In genomic region chr6:151440930-151441329, GRCh38 we compare ENCODE assay signal across 8 cellular contexts. TPM values are rescaled to one million over a fixed set of nuclear protein-coding genes. Genes with fewer than 3 reads are reported as not detected.
DNase-seq lines count a peak whose midpoint lies in the region; ATAC-seq and TF ChIP-seq lines count a peak whose summit lies in the region.

No MANE protein-coding gene starts in this region.

- H3F3A ChIP-seq in SK-N-SH (replicated peaks; ENCODE audit: insufficient read depth), result peaks cover 15% of the 10 kb centered on the region

- peak; percentile 52 for TF ChIP-seq RAD21 in SK-N-SH (IDR thresholded peaks at IDR 0.05; ENCODE audit: low read length)

- H3K9ac ChIP-seq in SK-N-SH, result no peak overlapping the region; the same call in 1 of the 2 replicates

- no peak for ATAC-seq in SK-N-SH treated with all-trans-retinoic acid at 6 μM for 48 hours
- peak; percentile 41 for ATAC-seq in HG03108 (IDR thresholded peaks at IDR 0.05; ENCODE audit: unreplicated experiment)

- CTCF ChIA-PET in SK-N-SH (lab: Yijun Ruan, JAX), result interaction anchor here (0.7 to 1.8 kb wide), 8 partner anchors 10 to 45 kb away, joined by 3 to 5 read pairs (median 4); partner anchors contain the start of gene RMND1

- TF ChIP-seq POLR2A in spleen (IDR thresholded peaks at IDR 0.05), result no peak
- no peak for TF ChIP-seq POLR2A in transverse colon (IDR thresholded peaks at IDR 0.05)

- no peaks in the 10 kb centered on the region for H3K27me3 ChIP-seq in SK-N-SH (ENCODE audit: insufficient read depth)
- H3K27me3 ChIP-seq in spleen (replicated peaks in 1 of 7), result no peaks in the 10 kb centered on the region
- no peaks in the 10 kb centered on the region for H3K27me3 ChIP-seq in transverse colon

- peak; percentile 58 for TF ChIP-seq CTCF in SK-N-SH (IDR thresholded peaks at IDR 0.05)
- peak in 7 of 11 experiments; percentile 19 to 45 (median 35) for TF ChIP-seq CTCF in spleen (IDR thresholded peaks at IDR 0.05 in 8 of 11, conservative IDR thresholded peaks at IDR 0.05 in 3 of 11)
- peak in 2 of 5 experiments; percentile 13 to 20 for TF ChIP-seq CTCF in transverse colon (IDR thresholded peaks at IDR 0.05)

- H3K4me3 ChIP-seq in SK-N-SH (ENCODE audit: low read depth in 2 of 2, low read length in 1 of 2), result no peak overlapping the region
- H3K4me3 ChIP-seq in spleen, result no peak overlapping the region
- no peak overlapping the region for H3K4me3 ChIP-seq in transverse colon

- POLR2A ChIA-PET in SK-N-SH (lab: Yijun Ruan, JAX), result no interaction called here

- intact Hi-C loops in spleen (cut with DNase I; ENCODE audit: low total_unique reads) (no loop called here), transverse colon (cut with DNase I; ENCODE audit: low total_unique reads) (loop anchor here (10.0 kb wide), 1 partner anchor 46 kb away; the partner anchor contains the start of gene ZBTB2)

- H3K27ac ChIP-seq in SK-N-SH (ENCODE audit: low read depth in 2 of 2, low read length in 1 of 2), result peak overlapping the region in 1 of 2 experiments; percentile 24; a peak in 1 of 4 replicates
- H3K27ac ChIP-seq in spleen, result peak overlapping the region in 4 of 8 donors; percentile 3 to 34 (median 22)
- no peak overlapping the region for H3K27ac ChIP-seq in transverse colon

- no peak overlapping the region for H3K4me2 ChIP-seq in SK-N-SH

- no peaks in the 10 kb centered on the region for H3K9me2 ChIP-seq in SK-N-SH

- H3K9me3 ChIP-seq in SK-N-SH (no peaks in the 10 kb centered on the region), spleen (no peaks in the 10 kb centered on the region), transverse colon (no peaks in the 10 kb centered on the region)

- WGBS in SK-N-SH (ENCODE audit: low lambda C conversion rate), result 82% methylated on average over 2 of the region's 2 CpGs
- WGBS in spleen, 5 donors, result 52 to 57% (median 54%) methylated on average over 2 of the region's 2 CpGs
- WGBS in transverse colon (ENCODE audit: low coverage in 1 of 2), 2 donors, result 68 to 79% methylated on average over 2 of the region's 2 CpGs

- no peak for TF ChIP-seq EP300 in SK-N-SH (IDR thresholded peaks at IDR 0.05; ENCODE audit: borderline replicate concordance in 1 of 2, low read depth in 1 of 2, low read length in 1 of 2)
- no peak for TF ChIP-seq EP300 in transverse colon (IDR thresholded peaks at IDR 0.05; ENCODE audit: low read depth)

- DNase-seq in SK-N-SH (no peak), dermis blood vessel endothelial cell (peak; percentile 52), spleen (no peak), T-helper 9 cell (no peak), NCI-H345 treated with DMSO at 0.1 percent for 48 hours (lab: John Stamatoyannopoulos, UW; ENCODE audit: unreplicated experiment) (no peak), transverse colon (no peak)

- H3K36me3 ChIP-seq in SK-N-SH (replicated peaks in 1 of 2; ENCODE audit: control insufficient read depth in 1 of 2, insufficient read depth in 2 of 2, low read length in 1 of 2) (peaks cover 42 to 47% of the 10 kb centered on the region in 2 experiments), spleen (peaks cover 0 to 38% (median 2%) of the 10 kb centered on the region in 6 donors), transverse colon (no peaks in the 10 kb centered on the region)

- in situ Hi-C loops in transverse colon (cut with MboI; ENCODE audit: low pct_ligation_motif_present in 1 of 4, low pct_unique_long_range_greater_than_20kb in 1 of 4, low sequenced_read_pairs in 3 of 4), result no loop called here

- H2AFZ ChIP-seq in SK-N-SH (ENCODE audit: low read depth), result no peak overlapping the region

- peaks cover 91% of the 10 kb centered on the region for H3K79me2 ChIP-seq in SK-N-SH (ENCODE audit: insufficient read depth)

- H3K4me1 ChIP-seq in SK-N-SH (ENCODE audit: control insufficient read depth in 1 of 2, insufficient read depth in 2 of 2, low read depth in 1 of 2, low read length in 1 of 2) (peaks cover 9 to 26% of the 10 kb centered on the region in 2 experiments; a peak in 3 of 4 replicates), spleen (peaks cover 12 to 50% (median 22%) of the 10 kb centered on the region in 6 donors), transverse colon (peaks cover 0 to 36% (median 6%) of the 10 kb centered on the region in 4 donors)

- peaks cover 18% of the 10 kb centered on the region for H4K20me1 ChIP-seq in SK-N-SH (ENCODE audit: insufficient read depth)

TF ChIP-seq in SK-N-SH, 30 proteins besides CTCF, POLR2A, EP300 and RAD21:
- TF ChIP-seq MXI1 (IDR thresholded peaks at IDR 0.05; ENCODE audit: low read depth, low read length), result no peak
- TF ChIP-seq SMC3 (IDR thresholded peaks at IDR 0.05; ENCODE audit: low read depth, low read length), result peak; percentile 21; the same call in 1 of the 2 replicates
- TF ChIP-seq FOXJ3 (CRISPR knock-in tag; IDR thresholded peaks at IDR 0.05), result no peak
- no peak for TF ChIP-seq PBX3 (IDR thresholded peaks at IDR 0.05)
- no peak for TF ChIP-seq USF1 (IDR thresholded peaks at IDR 0.05; ENCODE audit: borderline replicate concordance, low read depth)

TF ChIP-seq in SK-N-SH treated with all-trans-retinoic acid at 6 μM for 48 hours, 23 proteins besides CTCF, POLR2A, EP300 and RAD21:
- TF ChIP-seq ARNTL (CRISPR knock-in tag; IDR thresholded peaks at IDR 0.05; ENCODE audit: borderline replicate concordance, low read depth) (no peak), CSRNP3 (CRISPR knock-in tag; IDR thresholded peaks at IDR 0.05) (no peak), TOX (CRISPR knock-in tag; IDR thresholded peaks at IDR 0.05; ENCODE audit: borderline replicate concordance) (no peak), RARB (CRISPR knock-in tag; IDR thresholded peaks at IDR 0.05) (no peak), POU6F1 (CRISPR knock-in tag; IDR thresholded peaks at IDR 0.05; ENCODE audit: borderline replicate concordance, low read depth) (no peak), ISL1 (CRISPR knock-in tag; IDR thresholded peaks at IDR 0.05) (no peak), ZNF8 (CRISPR knock-in tag; IDR thresholded peaks at IDR 0.05) (no peak)

RNA-seq across cellular contexts. Expression of gene RMND1, which starts 11.0 kb away (rescaled TPM):
- 14.8 and 17.9 TPM in 2 replicates for polyA plus RNA-seq in SK-N-SH (2012; rRNA removed)
- polyA plus RNA-seq in SK-N-SH (2012; cell fraction: cytosol; rRNA removed), result 21.2 and 23.7 TPM in 2 replicates
- 11.6 and 15.4 TPM in 2 replicates for polyA plus RNA-seq in SK-N-SH (2012; cell fraction: nucleus; rRNA removed)
- 27.9 and 32.2 TPM in 2 replicates for total RNA-seq in dermis blood vessel endothelial cell
- total RNA-seq in spleen, result 10 to 100 TPM; 12.6 to 23.2 (median 17.0) TPM
- 10 to 100 TPM; 11.7 to 13.4 (median 13.1) TPM for polyA plus RNA-seq in spleen
- 10 to 100 TPM in 2 of 4 donors, 1 to 10 TPM in 2; 5.6 to 29.2 (median 17.5) TPM for total RNA-seq in transverse colon

RNA-seq across cellular contexts. Expression of gene ZBTB2, which starts 49.6 kb away (rescaled TPM):
- polyA plus RNA-seq in SK-N-SH (2012; rRNA removed) (6.7 and 7.8 TPM in 2 replicates), spleen (10 to 100 TPM; 11.0 to 11.4 (median 11.3) TPM)
- 6.2 and 7.0 TPM in 2 replicates for polyA plus RNA-seq in SK-N-SH (2012; cell fraction: cytosol; rRNA removed)
- 3.3 and 5.3 TPM in 2 replicates for polyA plus RNA-seq in SK-N-SH (2012; cell fraction: nucleus; rRNA removed)
- total RNA-seq in dermis blood vessel endothelial cell (8.0 and 10.6 TPM in 2 replicates), spleen (10 to 100 TPM; 13.2 to 19.1 (median 14.8) TPM), transverse colon (1 to 10 TPM; 2.4 to 9.6 (median 7.6) TPM)

RNA-seq across cellular contexts. Expression of gene CCDC170, which starts 52.9 kb away (rescaled TPM):
- not detected in 2 replicates for polyA plus RNA-seq in SK-N-SH (2012; rRNA removed)
- polyA plus RNA-seq in SK-N-SH (2012; cell fraction: cytosol; rRNA removed), result not detected in 2 replicates
- not detected in 2 replicates for polyA plus RNA-seq in SK-N-SH (2012; cell fraction: nucleus; rRNA removed)
- not detected in 2 replicates for total RNA-seq in dermis blood vessel endothelial cell
- 1 to 10 TPM; 1.6 to 4.3 (median 3.3) TPM for total RNA-seq in spleen
- under 1 TPM; 0.49 to 0.54 (median 0.54) TPM for polyA plus RNA-seq in spleen
- total RNA-seq in transverse colon, result 1 to 10 TPM in 3 of 4 donors, not detected in 1; 1.5 to 6.2 (median 5.2) TPM
